Comparison of ENCODE assay signal across 8 cellular contexts in genomic region chr9:133148351-133149129, GRCh38. TPM values are rescaled to one million over a fixed set of nuclear protein-coding genes. Genes with fewer than 3 reads are reported as not detected.
A peak's percentile ranks its signal among the peaks of the same experiment; 100 is the strongest.
DNase-seq lines count a peak whose midpoint lies in the region; ATAC-seq, FAIRE-seq and TF ChIP-seq lines count a peak whose summit lies in the region.

No MANE protein-coding gene starts in this region.

- 5% methylated on average over 27 of the region's 63 CpGs for WGBS in A549 (ENCODE audit: missing lambda C conversion rate)

- intact Hi-C loops in OCI-LY7 (cut with micrococcal nuclease; ENCODE audit: unreplicated experiment): loop anchor here (1.0 kb wide), 1 partner anchor 27 kb away; the partner anchor contains the start of gene RALGDS

- DNase-seq in A549 (ENCODE audit: low read depth in 1 of 2, low spot score in 1 of 2) (peak in 1 of 2 experiments; percentile 40), GM18507 (ENCODE audit: extremely low spot score, insufficient read length, low read depth) (no peak), OCI-LY7 (ENCODE audit: low spot score) (peak; percentile 66), fibroblast of villous mesenchyme (ENCODE audit: low read depth) (no peak), osteocyte (ENCODE audit: extremely low spot score, unreplicated experiment) (no peak), NCI-H187 (lab: John Stamatoyannopoulos, UW) (no peak)
- DNase-seq in activated effector memory CD4-positive, alpha-beta T cell treated with Interleukin-2 at 50 U/mL for 16 hours: peak; percentile 47

- H3K9me2 ChIP-seq in OCI-LY7 (ENCODE audit: insufficient read depth, low read length): no peaks in the 10 kb centered on the region

- H3K79me2 ChIP-seq in OCI-LY7 (ENCODE audit: insufficient read depth, low read depth, low read length): peaks cover 10% of the 10 kb centered on the region; the same call in 1 of the 2 replicates

- peak overlapping the region; percentile 88 to 96 for H3K27ac ChIP-seq in A549
- peak overlapping the region; percentile 38 for H3K27ac ChIP-seq in OCI-LY7 (ENCODE audit: low read depth, low read length, poor library complexity, severe bottlenecking)

- POLR2A ChIA-PET in A549 (lab: Yijun Ruan, JAX): interaction anchor here (1.0 to 1.9 kb wide), 7 partner anchors 13 to 311 kb away, joined by 3 to 25 read pairs (median 5); partner anchors contain the start of genes CACFD1 and GTF3C5
- POLR2A ChIA-PET in OCI-LY7 (lab: Charles Lee): interaction anchor here (1.2 kb wide), 1 partner anchor 12 kb away, joined by 5 read pairs; no protein-coding TSS in a partner anchor

- H3K9me3 Mint-ChIP-seq in osteocyte (ENCODE audit: unreplicated experiment): no peaks in the 10 kb centered on the region

- CTCF ChIA-PET in A549 (lab: Yijun Ruan, JAX) (interaction anchor here (0.7 to 39.2 kb wide), 22 partner anchors 9 to 215 kb away, joined by 3 to 1284 read pairs (median 6); partner anchors contain the start of gene RALGDS), OCI-LY7 (lab: Charles Lee; ENCODE audit: unreplicated experiment) (no interaction called here)

- no peak for TF ChIP-seq CTCF in A549 (IDR thresholded peaks at IDR 0.05)
- no peak for TF ChIP-seq CTCF in OCI-LY7 (conservative IDR thresholded peaks at IDR 0.05; ENCODE audit: low read length)
- TF ChIP-seq CTCF in fibroblast of villous mesenchyme (IDR thresholded peaks at IDR 0.05; ENCODE audit: insufficient read depth, low read depth, low read length): no peak
- TF ChIP-seq CTCF in osteocyte (IDR thresholded peaks at IDR 0.05): no peak

- peak overlapping the region; percentile 77 for H3K27ac Mint-ChIP-seq in osteocyte (ENCODE audit: unreplicated experiment)

- peaks cover 17% of the 10 kb centered on the region for H4K20me1 ChIP-seq in OCI-LY7 (ENCODE audit: insufficient read depth, low read length)

- no peaks in the 10 kb centered on the region for H3K36me3 Mint-ChIP-seq in osteocyte (ENCODE audit: unreplicated experiment)

- ATAC-seq in A549 (peak; percentile 1 to 11; a peak in 5 of 6 replicates), HG03039 (IDR thresholded peaks at IDR 0.05; ENCODE audit: unreplicated experiment) (peak; percentile 19)

- H3K4me2 ChIP-seq in A549: peak overlapping the region; percentile 86
- peak overlapping the region; percentile 84 for H3K4me2 ChIP-seq in OCI-LY7 (ENCODE audit: low read length)

- TF ChIP-seq EP300 in A549 (IDR thresholded peaks at IDR 0.05): no peak

- BruUV-seq in OCI-LY7 (replicated peaks; lab: Mats Ljungman, UMichigan): no TSS peak

- FAIRE-seq in A549 (lab: Jason Lieb, UNC): no peak
- peak; percentile 60 for FAIRE-seq in GM18507 (lab: Jason Lieb, UNC)

- H3K4me1 ChIP-seq in A549: peaks cover 30% of the 10 kb centered on the region
- peaks cover 31% of the 10 kb centered on the region for H3K4me1 ChIP-seq in OCI-LY7 (ENCODE audit: insufficient read depth, low read length, poor library complexity, severe bottlenecking)

- H3K4me1 Mint-ChIP-seq in osteocyte (ENCODE audit: unreplicated experiment): peaks cover 31% of the 10 kb centered on the region

- H3K36me3 ChIP-seq in OCI-LY7 (ENCODE audit: insufficient read depth, low read length): no peaks in the 10 kb centered on the region; the same call in 1 of the 2 replicates

- TF ChIP-seq RAD21 in A549 (conservative IDR thresholded peaks at IDR 0.05 in 1 of 2, IDR thresholded peaks at IDR 0.05 in 1 of 2): no peak

- H3K27me3 Mint-ChIP-seq in osteocyte (ENCODE audit: unreplicated experiment): no peaks in the 10 kb centered on the region

- no peak for TF ChIP-seq POLR2A in A549 (IDR thresholded peaks at IDR 0.05; ENCODE audit: low read length)

- H3K9me3 ChIP-seq in A549 (no peaks in the 10 kb centered on the region), OCI-LY7 (ENCODE audit: low read length) (no peaks in the 10 kb centered on the region)

- peak overlapping the region; percentile 19; the same call in 1 of the 2 replicates for H2AFZ ChIP-seq in OCI-LY7 (ENCODE audit: low read length)

- H3K4me3 ChIP-seq in A549: peak overlapping the region; percentile 77
- H3K4me3 ChIP-seq in OCI-LY7 (ENCODE audit: low read depth, low read length, poor library complexity, severe bottlenecking): peak overlapping the region; percentile 78
- peak overlapping the region; percentile 74 for H3K4me3 ChIP-seq in fibroblast of villous mesenchyme (ENCODE audit: low read depth, low read length)

- H3K4me3 Mint-ChIP-seq in osteocyte (ENCODE audit: unreplicated experiment): peak overlapping the region; percentile 82

TF ChIP-seq in A549, 52 proteins besides CTCF, POLR2A, EP300 and RAD21:
- no peak for TF ChIP-seq HOXA7 (CRISPR knock-in tag; IDR thresholded peaks at IDR 0.05)
- TF ChIP-seq PHF8 (IDR thresholded peaks at IDR 0.05; ENCODE audit: borderline replicate concordance, low read depth): 0 out of 2 replicates have a peak, but pooled peaks have one; percentile 18

RNA-seq across cellular contexts. Expression of gene GBGT1, which starts 15.2 kb away (rescaled TPM):
- 1.7 and 2.7 TPM in 2 replicates for polyA plus RNA-seq in A549 (2011; rRNA removed)
- 1.9 and 3.0 TPM in 2 replicates for polyA plus RNA-seq in A549 (2012; cell fraction: cytosol; rRNA removed)
- polyA plus RNA-seq in A549 (2012; cell fraction: nucleus; rRNA removed): 5.4 and 6.3 TPM in 2 replicates
- polyA plus RNA-seq in A549 (2017; fragmentation: RNase III; extraction: RNeasy Plus Mini Kit Qiagen cat#74134 plus additional on column Dnase treatment): 1.5 to 2.6 TPM (median 2.4 TPM) in 3 replicates
- polyA minus RNA-seq in A549 (2011; rRNA and poly(A)+ RNA removed): 4.3 and 4.9 TPM in 2 replicates
- 2.1 and 2.6 TPM in 2 replicates for total RNA-seq in OCI-LY7 (2014; rRNA removed; shearing (Covaris generic))
- 3.9 and 5.9 TPM in 2 replicates for total RNA-seq in OCI-LY7 (2022)
- total RNA-seq in fibroblast of villous mesenchyme: 4.7 and 5.8 TPM in 2 replicates
- total RNA-seq in osteocyte: 3.1 and 4.1 TPM in 2 replicates

RNA-seq across cellular contexts. Expression of gene RALGDS, which starts 27.5 kb away (rescaled TPM):
- polyA plus RNA-seq in A549 (2011; rRNA removed) (12.1 and 14.8 TPM in 2 replicates), A549 (2017; fragmentation: RNase III; extraction: RNeasy Plus Mini Kit Qiagen cat#74134 plus additional on column Dnase treatment) (8.6 to 10.2 TPM (median 8.9 TPM) in 3 replicates)
- 20.1 and 25.2 TPM in 2 replicates for polyA plus RNA-seq in A549 (2012; cell fraction: cytosol; rRNA removed)
- 64.4 and 72.8 TPM in 2 replicates for polyA plus RNA-seq in A549 (2012; cell fraction: nucleus; rRNA removed)
- 6.9 and 8.3 TPM in 2 replicates for polyA minus RNA-seq in A549 (2011; rRNA and poly(A)+ RNA removed)
- 22.0 and 28.2 TPM in 2 replicates for total RNA-seq in OCI-LY7 (2014; rRNA removed; shearing (Covaris generic))
- total RNA-seq in OCI-LY7 (2022) (23.8 and 28.6 TPM in 2 replicates), fibroblast of villous mesenchyme (13.8 and 17.4 TPM in 2 replicates), osteocyte (35.1 and 38.4 TPM in 2 replicates)

Comparison
In these comparisons a context has a peak if more than half of its experiments do, and no peak if none do; other contexts are left out.
1. DNase-seq: peak in OCI-LY7 (single experiment) and activated effector memory CD4-positive, alpha-beta T cell treated with Interleukin-2 at 50 U/mL for 16 hours (single experiment); none in GM18507 (single experiment), fibroblast of villous mesenchyme (single experiment), osteocyte (single experiment) and NCI-H187 (0 of 2).
2. Peak in every context shown above with its lines, with median percentiles within 50 percentile points of each other: H3K4me3 ChIP-seq.